In the genomic region with DNA sequence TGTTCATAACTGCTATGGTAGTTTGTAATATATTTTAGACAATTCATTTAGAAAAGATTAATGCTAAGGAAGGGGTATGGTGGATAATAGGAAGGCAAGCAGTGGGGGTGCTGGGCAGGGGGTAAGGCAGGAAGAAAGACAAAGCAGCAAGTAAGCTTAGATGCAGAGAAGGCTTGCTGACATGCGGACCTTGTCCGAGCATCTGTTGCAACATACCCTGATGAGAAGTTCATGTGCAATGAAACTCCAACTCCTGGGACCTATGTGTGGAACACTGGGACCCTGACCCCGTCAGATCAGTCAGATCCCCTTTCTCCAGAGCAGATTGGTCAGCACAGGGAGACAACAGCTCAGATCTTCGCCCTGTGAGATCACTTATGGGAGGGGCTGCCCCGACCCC, we compare ENCODE assay signal across 1 cellular context.
TF ChIP-seq lines count a peak whose summit lies in the region.

No MANE protein-coding gene starts in this region.

TF ChIP-seq in GM23338, 12 proteins besides CTCF, POLR2A, EP300 and RAD21 (continued from another document):
- TF ChIP-seq, protein P1, sequence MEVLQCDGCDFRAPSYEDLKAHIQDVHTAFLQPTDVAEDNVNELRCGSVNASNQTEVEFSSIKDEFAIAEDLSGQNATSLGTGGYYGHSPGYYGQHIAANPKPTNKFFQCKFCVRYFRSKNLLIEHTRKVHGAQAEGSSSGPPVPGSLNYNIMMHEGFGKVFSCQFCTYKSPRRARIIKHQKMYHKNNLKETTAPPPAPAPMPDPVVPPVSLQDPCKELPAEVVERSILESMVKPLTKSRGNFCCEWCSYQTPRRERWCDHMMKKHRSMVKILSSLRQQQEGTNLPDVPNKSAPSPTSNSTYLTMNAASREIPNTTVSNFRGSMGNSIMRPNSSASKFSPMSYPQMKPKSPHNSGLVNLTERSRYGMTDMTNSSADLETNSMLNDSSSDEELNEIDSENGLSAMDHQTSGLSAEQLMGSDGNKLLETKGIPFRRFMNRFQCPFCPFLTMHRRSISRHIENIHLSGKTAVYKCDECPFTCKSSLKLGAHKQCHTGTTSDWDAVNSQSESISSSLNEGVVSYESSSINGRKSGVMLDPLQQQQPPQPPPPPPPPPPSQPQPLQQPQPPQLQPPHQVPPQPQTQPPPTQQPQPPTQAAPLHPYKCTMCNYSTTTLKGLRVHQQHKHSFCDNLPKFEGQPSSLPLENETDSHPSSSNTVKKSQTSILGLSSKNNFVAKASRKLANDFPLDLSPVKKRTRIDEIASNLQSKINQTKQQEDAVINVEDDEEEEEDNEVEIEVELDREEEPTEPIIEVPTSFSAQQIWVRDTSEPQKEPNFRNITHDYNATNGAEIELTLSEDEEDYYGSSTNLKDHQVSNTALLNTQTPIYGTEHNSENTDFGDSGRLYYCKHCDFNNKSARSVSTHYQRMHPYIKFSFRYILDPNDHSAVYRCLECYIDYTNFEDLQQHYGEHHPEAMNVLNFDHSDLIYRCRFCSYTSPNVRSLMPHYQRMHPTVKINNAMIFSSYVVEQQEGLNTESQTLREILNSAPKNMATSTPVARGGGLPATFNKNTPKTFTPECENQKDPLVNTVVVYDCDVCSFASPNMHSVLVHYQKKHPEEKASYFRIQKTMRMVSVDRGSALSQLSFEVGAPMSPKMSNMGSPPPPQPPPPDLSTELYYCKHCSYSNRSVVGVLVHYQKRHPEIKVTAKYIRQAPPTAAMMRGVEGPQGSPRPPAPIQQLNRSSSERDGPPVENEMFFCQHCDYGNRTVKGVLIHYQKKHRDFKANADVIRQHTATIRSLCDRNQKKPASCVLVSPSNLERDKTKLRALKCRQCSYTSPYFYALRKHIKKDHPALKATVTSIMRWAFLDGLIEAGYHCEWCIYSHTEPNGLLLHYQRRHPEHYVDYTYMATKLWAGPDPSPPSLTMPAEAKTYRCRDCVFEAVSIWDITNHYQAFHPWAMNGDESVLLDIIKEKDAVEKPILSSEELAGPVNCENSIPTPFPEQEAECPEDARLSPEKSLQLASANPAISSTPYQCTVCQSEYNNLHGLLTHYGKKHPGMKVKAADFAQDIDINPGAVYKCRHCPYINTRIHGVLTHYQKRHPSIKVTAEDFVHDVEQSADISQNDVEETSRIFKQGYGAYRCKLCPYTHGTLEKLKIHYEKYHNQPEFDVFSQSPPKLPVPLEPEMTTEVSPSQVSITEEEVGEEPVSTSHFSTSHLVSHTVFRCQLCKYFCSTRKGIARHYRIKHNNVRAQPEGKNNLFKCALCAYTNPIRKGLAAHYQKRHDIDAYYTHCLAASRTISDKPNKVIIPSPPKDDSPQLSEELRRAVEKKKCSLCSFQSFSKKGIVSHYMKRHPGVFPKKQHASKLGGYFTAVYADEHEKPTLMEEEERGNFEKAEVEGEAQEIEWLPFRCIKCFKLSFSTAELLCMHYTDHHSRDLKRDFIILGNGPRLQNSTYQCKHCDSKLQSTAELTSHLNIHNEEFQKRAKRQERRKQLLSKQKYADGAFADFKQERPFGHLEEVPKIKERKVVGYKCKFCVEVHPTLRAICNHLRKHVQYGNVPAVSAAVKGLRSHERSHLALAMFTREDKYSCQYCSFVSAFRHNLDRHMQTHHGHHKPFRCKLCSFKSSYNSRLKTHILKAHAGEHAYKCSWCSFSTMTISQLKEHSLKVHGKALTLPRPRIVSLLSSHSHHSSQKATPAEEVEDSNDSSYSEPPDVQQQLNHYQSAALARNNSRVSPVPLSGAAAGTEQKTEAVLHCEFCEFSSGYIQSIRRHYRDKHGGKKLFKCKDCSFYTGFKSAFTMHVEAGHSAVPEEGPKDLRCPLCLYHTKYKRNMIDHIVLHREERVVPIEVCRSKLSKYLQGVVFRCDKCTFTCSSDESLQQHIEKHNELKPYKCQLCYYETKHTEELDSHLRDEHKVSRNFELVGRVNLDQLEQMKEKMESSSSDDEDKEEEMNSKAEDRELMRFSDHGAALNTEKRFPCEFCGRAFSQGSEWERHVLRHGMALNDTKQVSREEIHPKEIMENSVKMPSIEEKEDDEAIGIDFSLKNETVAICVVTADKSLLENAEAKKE (CRISPR knock-in tag; IDR thresholded peaks at IDR 0.05) = no peak
- no peak for TF ChIP-seq EZH2phosphoT487 (IDR thresholded peaks at IDR 0.05; ENCODE audit: unreplicated experiment)
- TF ChIP-seq NANOG (IDR thresholded peaks at IDR 0.05; ENCODE audit: borderline replicate concordance) = no peak
- no peak for TF ChIP-seq STAT1 (IDR thresholded peaks at IDR 0.05; ENCODE audit: unreplicated experiment)
TF ChIP-seq in GM23338: peak in this region for 0.
